9 cellular contexts compared by ENCODE assay signal in the genomic region with DNA sequence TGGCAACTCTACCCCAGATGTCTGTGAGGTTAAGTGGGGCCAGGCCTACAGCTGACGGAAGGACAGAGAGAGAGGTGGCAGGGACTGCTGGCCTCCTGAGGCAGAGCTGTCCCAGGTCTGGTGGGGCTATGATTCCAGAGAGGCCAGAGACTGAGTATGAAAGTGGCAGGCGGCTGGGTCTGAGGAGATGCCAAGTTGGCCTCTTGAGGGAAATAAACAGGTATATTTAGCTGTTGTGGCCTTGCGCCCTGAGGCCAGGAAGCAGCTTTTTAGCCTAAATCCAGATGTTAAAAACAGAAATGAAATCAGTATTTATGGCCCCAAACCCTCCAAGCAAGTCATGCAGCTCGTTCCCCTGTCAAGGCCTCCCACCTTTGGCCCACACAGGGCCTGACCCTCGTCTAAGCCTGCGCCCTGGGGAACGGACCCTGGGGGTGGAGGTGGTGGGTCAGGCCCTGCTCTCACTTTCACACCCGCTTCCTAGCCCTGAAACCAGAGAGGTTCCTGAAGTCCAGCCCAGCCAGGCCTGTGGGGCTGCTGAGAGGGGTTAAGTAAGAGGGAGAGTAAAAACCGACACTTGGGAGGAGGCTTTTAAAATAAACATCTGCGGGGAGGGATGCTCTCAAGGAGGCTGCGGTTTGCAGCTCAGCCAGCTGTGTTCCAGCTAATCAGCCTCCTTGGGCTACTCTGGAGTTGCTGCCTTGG. TPM values are rescaled to one million over a fixed set of nuclear protein-coding genes. Genes with fewer than 3 reads are reported as not detected.
DNase-seq lines count a peak whose midpoint lies in the region; ATAC-seq and TF ChIP-seq lines count a peak whose summit lies in the region.
"Had no signal": no experiment of that assay in that cellular context is flagged by ENCODE, and none has a peak within 500 bp of the region (broad histone marks: within the 10 kb centered on the region; RNA-seq: fewer than 3 reads in every experiment).

No MANE protein-coding gene starts in this region.

- peaks cover 0 to 10% of the 10 kb centered on the region in 2 donors for H3K36me3 ChIP-seq in thyroid gland

- intact Hi-C loops in left cardiac atrium (cut with DNase I) (no loop called here), thyroid gland (cut with DNase I) (no loop called here)

- peak overlapping the region in 2 of 3 donors; percentile 81 to 85 for H3K27ac ChIP-seq in thyroid gland
- H3K27ac ChIP-seq: KMS-11 had no signal

- TF ChIP-seq CTCF in thyroid gland (IDR thresholded peaks at IDR 0.05) = no peak

- no peaks in the 10 kb centered on the region for H3K9me3 ChIP-seq in thyroid gland

- H3K4me1 ChIP-seq in thyroid gland = peaks cover 13 to 33% of the 10 kb centered on the region in 2 donors

- 60 to 63% methylated on average over 11 of the region's 11 CpGs for WGBS in thyroid gland, 2 donors

- ATAC-seq in HG02588 (IDR thresholded peaks at IDR 0.05; ENCODE audit: unreplicated experiment) (peak; percentile 36), left cardiac atrium (peak; percentile 25 to 63)

- TF ChIP-seq POLR2A in GM10847 (IDR thresholded peaks at IDR 0.05; ENCODE audit: extremely low read depth, insufficient read length) (peak; percentile 16), thyroid gland (IDR thresholded peaks at IDR 0.05) (no peak)

- no peaks in the 10 kb centered on the region for H3K27me3 ChIP-seq in thyroid gland

- peak; percentile 94 for DNase-seq in RPMI7951 (ENCODE audit: low read depth)
- DNase-seq in left cardiac atrium = peak; percentile 56
- DNase-seq in thyroid gland = no peak
- DNase-seq in activated naive CD4-positive, alpha-beta T cell treated with anti-CD3 and anti-CD28 coated beads, Interleukin-2, amount 50 U/mL, for 16 hours = no peak
- DNase-seq in hippocampal formation (lab: John Stamatoyannopoulos, UW) = no peak
- no peak for DNase-seq in stimulated activated naive CD4-positive, alpha-beta T cell (lab: John Stamatoyannopoulos, UW)

- H3K4me3 ChIP-seq in thyroid gland (replicated peaks in 1 of 3) = no peak overlapping the region

RNA-seq across cellular contexts. Expression of gene PCDHGC5, which starts 18.7 kb away (rescaled TPM):
- 1.1 and 1.2 TPM in 2 replicates for total RNA-seq in RPMI7951 (2014; rRNA removed; shearing (Covaris generic))
- total RNA-seq in left cardiac atrium (1 to 10 TPM in 1 of 2 donors, under 1 TPM in 1; 0.97 to 1.7 TPM), thyroid gland (1 to 10 TPM; 1.8 to 3.4 (median 2.1) TPM)

RNA-seq across cellular contexts. Expression of gene PCDHGC4, which starts 22.7 kb away (rescaled TPM):
- total RNA-seq in RPMI7951 (2014; rRNA removed; shearing (Covaris generic)) = 0.78 and 1.1 TPM in 2 replicates
- total RNA-seq in left cardiac atrium = 1 to 10 TPM; 1.4 to 1.7 TPM
- total RNA-seq in thyroid gland = 10 to 100 TPM in 1 of 4 donors, 1 to 10 TPM in 3; 2.5 to 10.7 (median 4.8) TPM

RNA-seq across cellular contexts. Expression of gene PCDHGC3, which starts 31.8 kb away (rescaled TPM):
- 75.6 and 81.8 TPM in 2 replicates for total RNA-seq in RPMI7951 (2014; rRNA removed; shearing (Covaris generic))
- 10 to 100 TPM; 33.7 to 39.1 TPM for total RNA-seq in left cardiac atrium
- total RNA-seq in thyroid gland = 10 to 100 TPM; 24.7 to 31.5 (median 27.6) TPM

Comparison
In these comparisons a context has a peak if more than half of its experiments do, and no peak if none do; other contexts are left out.
1. DNase-seq: peak in RPMI7951 (single experiment) and left cardiac atrium (single experiment); none in thyroid gland (0 of 2), activated naive CD4-positive, alpha-beta T cell treated with anti-CD3 and anti-CD28 coated beads, Interleukin-2, amount 50 U/mL, for 16 hours (single experiment), hippocampal formation (0 of 2) and stimulated activated naive CD4-positive, alpha-beta T cell (0 of 6).